8 cellular contexts compared by ENCODE assay signal in genomic region chr15:60479361-60479684, GRCh38. TPM values are rescaled to one million over a fixed set of nuclear protein-coding genes. Genes with fewer than 3 reads are reported as not detected.
A peak's percentile ranks its signal among the peaks of the same experiment; 100 is the strongest.
DNase-seq lines count a peak whose midpoint lies in the region; ATAC-seq and TF ChIP-seq lines count a peak whose summit lies in the region.

No MANE protein-coding gene starts in this region.

- peak; percentile 3 for DNase-seq in cerebellum (ENCODE audit: low spot score)
- no peak for DNase-seq in glomerular visceral epithelial cell (ENCODE audit: extremely low spot score)
- no peak for DNase-seq in GM13977 (ENCODE audit: low spot score)
- no peak for DNase-seq in GM20000 (ENCODE audit: low spot score)

- H3K27ac ChIP-seq in HUES6 (ENCODE audit: low read depth, low read length): no peak overlapping the region
- peak overlapping the region; percentile 92 to 97 for H3K27ac ChIP-seq in mucosa of rectum (ENCODE audit: low read depth in 2 of 2, low read length in 2 of 2)

- H3K9ac ChIP-seq in HUES6 (ENCODE audit: low read length): peak overlapping the region; percentile 97
- H3K9ac ChIP-seq in mucosa of rectum (ENCODE audit: low read depth in 1 of 2, low read length in 2 of 2): peak overlapping the region; percentile 85 to 92

- H3K4me3 ChIP-seq in GM08714 (ENCODE audit: low read length): peak overlapping the region; percentile 98
- peak overlapping the region; percentile 75 for H3K4me3 ChIP-seq in HUES6 (ENCODE audit: low read depth, low read length)
- H3K4me3 ChIP-seq in mucosa of rectum (ENCODE audit: low read length in 2 of 2): peak overlapping the region; percentile 85

- H3K36me3 ChIP-seq in HUES6 (ENCODE audit: control insufficient read depth, insufficient read depth, low read length) (peaks cover 21% of the 10 kb centered on the region), mucosa of rectum (ENCODE audit: control insufficient read depth in 2 of 2, insufficient read depth in 2 of 2, low read length in 2 of 2) (peaks cover 5 to 6% of the 10 kb centered on the region in 2 donors)

- no peaks in the 10 kb centered on the region for H3K27me3 ChIP-seq in HUES6 (ENCODE audit: control insufficient read depth, insufficient read depth, low read length)
- no peaks in the 10 kb centered on the region for H3K27me3 ChIP-seq in mucosa of rectum (ENCODE audit: control insufficient read depth in 2 of 2, insufficient read depth in 2 of 2, low read length in 2 of 2)

- in situ Hi-C loops in GM13977 (cut with MboI; ENCODE audit: low pct_unique_long_range_greater_than_20kb, low sequenced_read_pairs, unreplicated experiment): no loop called here

- TF ChIP-seq CTCF in GM13977 (IDR thresholded peaks at IDR 0.05; ENCODE audit: extremely low read depth, insufficient read depth, missing control alignments) (no peak), GM20000 (IDR thresholded peaks at IDR 0.05; ENCODE audit: extremely low read depth, missing control alignments) (no peak)

- H3K9me3 ChIP-seq in HUES6 (ENCODE audit: control insufficient read depth, insufficient read depth, low read depth, low read length) (no peaks in the 10 kb centered on the region), mucosa of rectum (ENCODE audit: control insufficient read depth in 2 of 2, low read length in 2 of 2) (no peaks in the 10 kb centered on the region)

- ATAC-seq in GM18511 (IDR thresholded peaks at IDR 0.05; ENCODE audit: unreplicated experiment): no peak

- H3K4me1 ChIP-seq in HUES6 (ENCODE audit: control insufficient read depth, insufficient read depth, low read length) (peaks cover 12% of the 10 kb centered on the region), mucosa of rectum (ENCODE audit: control insufficient read depth in 2 of 2, insufficient read depth in 2 of 2, low read length in 2 of 2) (peaks cover 12 to 29% of the 10 kb centered on the region in 2 donors)

RNA-seq across cellular contexts. Expression of gene ICE2, which starts 0.4 kb away (rescaled TPM):
- total RNA-seq in cerebellum: 83.6 TPM
